ENCODE assay signal across 18 cellular contexts in the genomic region with DNA sequence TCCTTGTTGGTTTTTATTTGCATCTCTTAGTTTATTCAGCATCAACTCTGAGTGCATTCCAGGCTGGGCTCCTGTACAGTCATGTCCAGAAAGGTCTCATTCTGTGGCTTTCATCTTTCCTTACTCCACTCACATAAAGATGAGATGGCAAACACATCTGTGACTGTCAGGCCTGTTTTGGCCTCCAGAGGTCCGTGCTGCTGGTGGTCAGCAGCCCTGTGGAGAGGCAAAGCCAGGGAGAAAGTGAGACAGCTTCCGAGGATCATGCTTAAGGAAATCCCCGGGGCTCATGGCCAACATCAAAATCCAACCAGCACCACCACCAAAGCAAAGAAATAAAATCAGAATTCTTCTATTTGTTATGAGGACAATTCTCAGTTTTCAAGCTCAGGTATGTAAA.
DNase-seq lines count a peak whose midpoint lies in the region; ATAC-seq, FAIRE-seq and TF ChIP-seq lines count a peak whose summit lies in the region.
"Had no signal": no experiment of that assay in that cellular context is flagged by ENCODE, and none has a peak within 500 bp of the region (broad histone marks: within the 10 kb centered on the region; RNA-seq: fewer than 3 reads in every experiment).

No MANE protein-coding gene starts in this region.

- H3K27me3 Mint-ChIP-seq in MCF 10A (ENCODE audit: insufficient read depth, unreplicated experiment) (peaks cover 60% of the 10 kb centered on the region), GM23338 (ENCODE audit: insufficient read depth, low read depth, poor library complexity) (no peaks in the 10 kb centered on the region)

- H3K4me3 ChIP-seq in mammary epithelial cell (replicated peaks in 1 of 3; ENCODE audit: insufficient read depth in 1 of 3, low read depth in 2 of 3, low read length in 3 of 3) (no peak overlapping the region), GM23338 (no peak overlapping the region), GM12878 (no peak overlapping the region), Karpas-422 (ENCODE audit: low read length) (no peak overlapping the region), GM23248 (no peak overlapping the region)
- H3K4me3 ChIP-seq: SJCRH30 had no signal

- in situ Hi-C loops in mammary epithelial cell (cut with MboI; ENCODE audit: low sequenced_read_pairs in 2 of 2), result no loop called here
- in situ Hi-C loops in GM12878 (cut with MboI), result no loop called here
- in situ Hi-C loops in GM23248 (cut with MboI), result no loop called here

- intact Hi-C loops in mammary epithelial cell (cut with micrococcal nuclease) (no loop called here), MCF 10A (cut with micrococcal nuclease) (no loop called here), GM12878 (cut with micrococcal nuclease; ENCODE audit: unreplicated experiment) (no loop called here)

- no peak overlapping the region for H3K27ac ChIP-seq in mammary epithelial cell (ENCODE audit: insufficient read depth, low read depth, low read length)
- no peak overlapping the region for H3K27ac ChIP-seq in GM23338 (ENCODE audit: low read depth)
- peak overlapping the region; percentile 20 for H3K27ac ChIP-seq in GM12878 (ENCODE audit: control insufficient read depth, insufficient read depth)
- no peak overlapping the region for H3K27ac ChIP-seq in Karpas-422 (ENCODE audit: low read length)
- no peak overlapping the region for H3K27ac ChIP-seq in GM23248
- H3K27ac ChIP-seq: C4-2B, SJCRH30 had no signal

- H3K4me1 Mint-ChIP-seq in MCF 10A (ENCODE audit: insufficient read depth, unreplicated experiment) (no peaks in the 10 kb centered on the region), GM23338 (peaks cover 9% of the 10 kb centered on the region; the same call in 2 of the 3 replicates)
- H3K4me1 Mint-ChIP-seq in stimulated activated effector memory CD8-positive, alpha-beta T cell treated with anti-CD3 and anti-CD28 coated beads, Interleukin-12 subunit alpha, Interleukin-12 subunit beta, amount 100 ng/mL, for 72 hours, result peaks cover 47% of the 10 kb centered on the region

- WGBS in mammary epithelial cell (ENCODE audit: low coverage, missing lambda C conversion rate), result 55% methylated on average over 3 of the region's 3 CpGs
- WGBS in GM12878 (ENCODE audit: insufficient coverage, insufficient replicate concordance, low lambda C conversion rate, missing lambda C conversion rate), result 45% methylated on average over 3 of the region's 3 CpGs
- 43 to 59% methylated on average over 3 of the region's 3 CpGs for WGBS in GM23248 (ENCODE audit: low coverage in 1 of 2, low lambda C conversion rate in 2 of 2, missing lambda C conversion rate in 2 of 2), 2 experiments

- DNase-seq in mammary epithelial cell (peak; percentile 11), MCF 10A (ENCODE audit: unreplicated experiment) (no peak), GM23338 (ENCODE audit: low spot score) (peak; percentile 15), GM12878 (ENCODE audit: low read depth, low spot score) (no peak), Karpas-422 (no peak), A172 (ENCODE audit: low spot score) (no peak), GM23248 (no peak)
- DNase-seq in stimulated activated effector memory CD8-positive, alpha-beta T cell treated with anti-CD3 and anti-CD28 coated beads, Interleukin-12 subunit alpha, Interleukin-12 subunit beta, amount 100 ng/mL, for 72 hours (ENCODE audit: low spot score in 2 of 2), result no peak
- DNase-seq: 8988T, DMS 273 treated with DMSO at 0.1 percent for 48 hours, KBM-7, NCI-H1092, NCI-H146, NCI-H510A treated with DMSO at 0.1 percent for 48 hours, NCI-H82, PC-3, SJCRH30 had no signal

- H2AFZ ChIP-seq in mammary epithelial cell (ENCODE audit: low read depth, low read length) (no peak overlapping the region), GM23338 (no peak overlapping the region), GM12878 (ENCODE audit: control insufficient read depth, low read depth, low read length) (no peak overlapping the region), Karpas-422 (ENCODE audit: low read length) (no peak overlapping the region), GM23248 (no peak overlapping the region)

- H3K9me3 ChIP-seq in mammary epithelial cell (replicated peaks; ENCODE audit: insufficient read depth, low read length) (no peaks in the 10 kb centered on the region), GM12878 (replicated peaks; ENCODE audit: control insufficient read depth, insufficient read depth, low read length) (peaks cover 1% of the 10 kb centered on the region), Karpas-422 (ENCODE audit: low read length) (no peaks in the 10 kb centered on the region), GM23248 (ENCODE audit: low read depth) (no peaks in the 10 kb centered on the region)

- H3F3A ChIP-seq in GM23338 (replicated peaks; ENCODE audit: low read depth), result no peaks in the 10 kb centered on the region
- H3F3A ChIP-seq in GM23248 (ENCODE audit: insufficient read depth), result no peaks in the 10 kb centered on the region

- H3K36me3 ChIP-seq in mammary epithelial cell (ENCODE audit: insufficient read depth, low read length) (no peaks in the 10 kb centered on the region), GM23338 (ENCODE audit: insufficient read depth) (no peaks in the 10 kb centered on the region), GM12878 (ENCODE audit: control insufficient read depth in 2 of 2, insufficient read depth in 2 of 2, low read length in 1 of 2) (no peaks in the 10 kb centered on the region), Karpas-422 (ENCODE audit: insufficient read depth, low read length) (no peaks in the 10 kb centered on the region), GM23248 (ENCODE audit: low read depth) (no peaks in the 10 kb centered on the region)
- H3K36me3 ChIP-seq: SJCRH30 had no signal

- FAIRE-seq in GM12878 (lab: Jason Lieb, UNC), result no peak

- H4K20me1 ChIP-seq in mammary epithelial cell (ENCODE audit: insufficient read depth, low read length) (no peaks in the 10 kb centered on the region), GM23338 (replicated peaks; ENCODE audit: insufficient read depth) (0 out of 2 replicates have a peak, but pooled peaks cover 4% of the 10 kb centered on the region), GM12878 (ENCODE audit: control insufficient read depth, insufficient read depth) (no peaks in the 10 kb centered on the region), Karpas-422 (ENCODE audit: insufficient read depth, low read depth, low read length) (no peaks in the 10 kb centered on the region), GM23248 (ENCODE audit: insufficient read depth) (no peaks in the 10 kb centered on the region)

- TF ChIP-seq EP300 in GM12878 (IDR thresholded peaks at IDR 0.05; ENCODE audit: borderline replicate concordance in 1 of 2, control insufficient read depth in 1 of 2, low read depth in 2 of 2, low read length in 2 of 2), result no peak

- BruUV-seq in mammary epithelial cell (replicated peaks; lab: Mats Ljungman, UMichigan), result no TSS peak
- no TSS peak for BruUV-seq in MCF 10A (replicated peaks; lab: Mats Ljungman, UMichigan)
- BruUV-seq in GM12878 (replicated peaks; lab: Mats Ljungman, UMichigan), result no TSS peak

- H3K9me3 Mint-ChIP-seq in MCF 10A (ENCODE audit: unreplicated experiment) (peaks cover 7% of the 10 kb centered on the region), GM23338 (no peaks in the 10 kb centered on the region)
- H3K9me3 Mint-ChIP-seq in stimulated activated effector memory CD8-positive, alpha-beta T cell treated with anti-CD3 and anti-CD28 coated beads, Interleukin-12 subunit alpha, Interleukin-12 subunit beta, amount 100 ng/mL, for 72 hours, result peaks cover 3% of the 10 kb centered on the region

- dilution Hi-C loops in mammary epithelial cell (cut with HindIII; ENCODE audit: low sequenced_read_pairs), result no loop called here

- H3K9me2 ChIP-seq in GM23338 (ENCODE audit: insufficient read depth) (0 out of 2 replicates have a peak, but pooled peaks cover 3% of the 10 kb centered on the region), Karpas-422 (replicated peaks; ENCODE audit: insufficient read depth, low read length) (no peaks in the 10 kb centered on the region), GM23248 (ENCODE audit: insufficient read depth) (no peaks in the 10 kb centered on the region)

- H3K9ac ChIP-seq in mammary epithelial cell (ENCODE audit: insufficient read depth, low read length) (no peak overlapping the region), GM12878 (ENCODE audit: control insufficient read depth, insufficient read depth, low read length) (no peak overlapping the region), Karpas-422 (ENCODE audit: low read length) (no peak overlapping the region), GM23248 (no peak overlapping the region)

- POLR2A ChIA-PET in MCF 10A (lab: Yijun Ruan, JAX), result no interaction called here
- POLR2A ChIA-PET in GM12878 (lab: Charles Lee), result interaction anchor here (1.6 to 1.7 kb wide), 2 partner anchors 11 to 51 kb away, joined by 4 to 5 read pairs; no protein-coding TSS in a partner anchor

- peaks cover 11% of the 10 kb centered on the region for H3K4me1 ChIP-seq in mammary epithelial cell (ENCODE audit: insufficient read depth, low read length)
- no peaks in the 10 kb centered on the region for H3K4me1 ChIP-seq in GM23338 (ENCODE audit: insufficient read depth)
- peaks cover 11% of the 10 kb centered on the region for H3K4me1 ChIP-seq in GM12878 (ENCODE audit: control insufficient read depth, insufficient read depth, low read length)
- H3K4me1 ChIP-seq in Karpas-422 (ENCODE audit: low read length), result no peaks in the 10 kb centered on the region
- H3K4me1 ChIP-seq in GM23248 (ENCODE audit: insufficient read depth), result no peaks in the 10 kb centered on the region
- H3K4me1 ChIP-seq: SJCRH30 had no signal

- H3K79me2 ChIP-seq in mammary epithelial cell (ENCODE audit: insufficient read depth, low read length) (peaks cover 12% of the 10 kb centered on the region), GM23338 (replicated peaks; ENCODE audit: insufficient read depth) (no peaks in the 10 kb centered on the region), GM12878 (ENCODE audit: control insufficient read depth, insufficient read depth, low read length) (peaks cover 4% of the 10 kb centered on the region), Karpas-422 (ENCODE audit: low read length) (no peaks in the 10 kb centered on the region), GM23248 (ENCODE audit: insufficient read depth) (no peaks in the 10 kb centered on the region)

- H3K36me3 Mint-ChIP-seq in MCF 10A (ENCODE audit: insufficient read depth, unreplicated experiment) (no peaks in the 10 kb centered on the region), GM23338 (ENCODE audit: low read depth) (no peaks in the 10 kb centered on the region)
- H3K36me3 Mint-ChIP-seq in stimulated activated effector memory CD8-positive, alpha-beta T cell treated with anti-CD3 and anti-CD28 coated beads, Interleukin-12 subunit alpha, Interleukin-12 subunit beta, amount 100 ng/mL, for 72 hours, result no peaks in the 10 kb centered on the region

- CTCF ChIA-PET in mammary epithelial cell (lab: Charles Lee; ENCODE audit: low non-redundant PET), result no interaction called here
- CTCF ChIA-PET in MCF 10A (lab: Yijun Ruan, JAX), result interaction anchor here (0.5 kb wide), 1 partner anchor 13 kb away, joined by 3 read pairs; no protein-coding TSS in a partner anchor
- CTCF ChIA-PET in GM12878 (lab: Yijun Ruan, JAX), result interaction anchor here (0.9 to 1.8 kb wide), 4 partner anchors 8 to 60 kb away, joined by 3 to 4 read pairs (median 3); no protein-coding TSS in a partner anchor

- no peak overlapping the region for H3K4me3 Mint-ChIP-seq in MCF 10A (ENCODE audit: unreplicated experiment)
- H3K4me3 Mint-ChIP-seq in GM23338, result no peak overlapping the region
- H3K4me3 Mint-ChIP-seq in stimulated activated effector memory CD8-positive, alpha-beta T cell treated with anti-CD3 and anti-CD28 coated beads, Interleukin-12 subunit alpha, Interleukin-12 subunit beta, amount 100 ng/mL, for 72 hours, result no peak overlapping the region

- no peak overlapping the region for H3K4me2 ChIP-seq in mammary epithelial cell (ENCODE audit: insufficient read depth, low read depth, low read length)
- no peak overlapping the region for H3K4me2 ChIP-seq in GM23338
- H3K4me2 ChIP-seq in GM12878 (ENCODE audit: control insufficient read depth, insufficient read depth), result no peak overlapping the region
- no peak overlapping the region for H3K4me2 ChIP-seq in Karpas-422 (ENCODE audit: low read depth, low read length, poor library complexity, severe bottlenecking)
- no peak overlapping the region for H3K4me2 ChIP-seq in GM23248 (ENCODE audit: unreplicated experiment)

- TF ChIP-seq POLR2A in GM12878 (IDR thresholded peaks at IDR 0.05; ENCODE audit: low read depth, low read length), result no peak

- no peak overlapping the region for H3K27ac Mint-ChIP-seq in MCF 10A (ENCODE audit: low read depth, unreplicated experiment)
- H3K27ac Mint-ChIP-seq in GM23338, result no peak overlapping the region
- no peak overlapping the region for H3K27ac Mint-ChIP-seq in stimulated activated effector memory CD8-positive, alpha-beta T cell treated with anti-CD3 and anti-CD28 coated beads, Interleukin-12 subunit alpha, Interleukin-12 subunit beta, amount 100 ng/mL, for 72 hours

- SMC1A ChIA-PET in GM12878 (lab: Charles Lee; ENCODE audit: uncharacterized antibody, unreplicated experiment), result interaction anchor here (0.7 to 1.7 kb wide), 8 partner anchors 11 to 64 kb away, joined by 3 to 5 read pairs (median 4); no protein-coding TSS in a partner anchor

- TF ChIP-seq CTCF in mammary epithelial cell (conservative IDR thresholded peaks at IDR 0.05 in 1 of 2, IDR thresholded peaks at IDR 0.05 in 1 of 2; ENCODE audit: extremely low read depth in 1 of 2, insufficient read depth in 1 of 2, low read depth in 1 of 2, low read length in 2 of 2), result no peak
- TF ChIP-seq CTCF in MCF 10A (IDR thresholded peaks at IDR 0.05; ENCODE audit: unreplicated experiment), result no peak
- 0 out of 4 replicates have a peak, but pooled peaks of 1 of the 2 experiments have one; percentile 3 for TF ChIP-seq CTCF in GM23338 (conservative IDR thresholded peaks at IDR 0.05; ENCODE audit: low read depth in 2 of 2)
- no peak for TF ChIP-seq CTCF in GM12878 (IDR thresholded peaks at IDR 0.05 in 2 of 3, conservative IDR thresholded peaks at IDR 0.05 in 1 of 3; ENCODE audit: control insufficient read depth in 2 of 3, extremely low read depth in 1 of 3, insufficient read depth in 1 of 3, low read depth in 3 of 3, low read length in 3 of 3)

- no peak for TF ChIP-seq RAD21 in GM12878 (IDR thresholded peaks at IDR 0.05; ENCODE audit: insufficient read depth, low read depth, low read length)

- ATAC-seq in GM23338, result peak; percentile 57
- peak; percentile 25; the same call in 1 of the 3 replicates for ATAC-seq in GM12878
- ATAC-seq in stimulated activated effector memory CD8-positive, alpha-beta T cell treated with anti-CD3 and anti-CD28 coated beads, Interleukin-12 subunit alpha, Interleukin-12 subunit beta, amount 100 ng/mL, for 72 hours, result peak; percentile 27
- ATAC-seq: PC-3 had no signal

- RAD21 ChIA-PET in GM12878 (lab: Charles Lee; ENCODE audit: unreplicated experiment), result interaction anchor here (0.9 to 2.0 kb wide), 4 partner anchors 11 to 95 kb away, joined by 3 to 9 read pairs (median 4); no protein-coding TSS in a partner anchor

- H3K27me3 ChIP-seq in mammary epithelial cell (ENCODE audit: insufficient read depth, low read length) (no peaks in the 10 kb centered on the region), GM23338 (ENCODE audit: insufficient read depth) (no peaks in the 10 kb centered on the region), GM12878 (replicated peaks in 1 of 2; ENCODE audit: control insufficient read depth in 2 of 2, insufficient read depth in 2 of 2, low read length in 1 of 2) (no peaks in the 10 kb centered on the region), Karpas-422 (ENCODE audit: low read length) (no peaks in the 10 kb centered on the region), GM23248 (replicated peaks; ENCODE audit: insufficient read depth) (no peaks in the 10 kb centered on the region)
- H3K27me3 ChIP-seq: SJCRH30 had no signal

Comparison
In these comparisons a context has a peak if more than half of its experiments do, and no peak if none do; other contexts are left out.
1. DNase-seq: peak in mammary epithelial cell (single experiment) and GM23338 (single experiment); none in MCF 10A (single experiment), GM12878 (single experiment), stimulated activated effector memory CD8-positive, alpha-beta T cell treated with anti-CD3 and anti-CD28 coated beads, Interleukin-12 subunit alpha, Interleukin-12 subunit beta, amount 100 ng/mL, for 72 hours (0 of 2), Karpas-422 (single experiment), A172 (single experiment) and GM23248 (single experiment).
2. Peak in every context shown above with its lines, with median percentiles within 50 percentile points of each other: ATAC-seq.